1 cellular context compared by ENCODE assay signal in genomic region chr22:37166675-37167066, GRCh38.
TF ChIP-seq lines count a peak whose summit lies in the region.

No MANE protein-coding gene starts in this region.

TF ChIP-seq in K562, 482 proteins besides CTCF, POLR2A, EP300 and RAD21:
- TF ChIP-seq TRIM28 (IDR thresholded peaks at IDR 0.05) (no peak), SMC3 (conservative IDR thresholded peaks at IDR 0.05; ENCODE audit: insufficient read depth, low read depth, low read length) (peak; percentile 73), PKNOX1 (IDR thresholded peaks at IDR 0.05) (0 out of 2 replicates have a peak, but pooled peaks have one; percentile 15), MNT (conservative IDR thresholded peaks at IDR 0.05) (0 out of 4 replicates have a peak, but pooled peaks of 1 of the 2 experiments have one; percentile 10), SNRNP70 (optimal IDR thresholded peaks at IDR 0.05; ENCODE audit: low read depth, low read length) (no peak), MAZ (CRISPR knock-in tag; conservative IDR thresholded peaks at IDR 0.05 in 1 of 2, IDR thresholded peaks at IDR 0.05 in 1 of 2) (0 out of 4 replicates have a peak, but pooled peaks of 1 of the 2 experiments have one; percentile 30), MEIS2 (IDR thresholded peaks at IDR 0.05; ENCODE audit: partially characterized antibody) (peak; percentile 38), GTF2F1 (IDR thresholded peaks at IDR 0.05; ENCODE audit: low read depth, low read length) (no peak), RBM15 (IDR thresholded peaks at IDR 0.05; ENCODE audit: insufficient read depth, low read length) (no peak), HDAC2 (IDR thresholded peaks at IDR 0.05) (0 out of 2 replicates have a peak, but pooled peaks have one; percentile 23), CTBP1 (IDR thresholded peaks at IDR 0.05; ENCODE audit: borderline replicate concordance) (peak; percentile 44; the same call in 1 of the 2 replicates), TFAP4 (CRISPR knock-in tag; IDR thresholded peaks at IDR 0.05; ENCODE audit: borderline replicate concordance) (peak; percentile 45; the same call in 1 of the 2 replicates), ZFP36 (IDR thresholded peaks at IDR 0.05; ENCODE audit: low read depth, low read length, partially characterized antibody) (peak; percentile 74), ZNF696 (CRISPR knock-in tag; conservative IDR thresholded peaks at IDR 0.05) (no peak), ATF3 (IDR thresholded peaks at IDR 0.05) (no peak), ATF3 (CRISPR knock-in tag; conservative IDR thresholded peaks at IDR 0.05) (no peak), HDAC1 (IDR thresholded peaks at IDR 0.05) (0 out of 4 replicates have a peak, but pooled peaks of 1 of the 2 experiments have one; percentile 24), CXXC5 (CRISPR knock-in tag; IDR thresholded peaks at IDR 0.05) (0 out of 2 replicates have a peak, but pooled peaks have one; percentile 16), BCOR (IDR thresholded peaks at IDR 0.05) (peak; percentile 77; the same call in 1 of the 2 replicates), SMARCA5 (IDR thresholded peaks at IDR 0.05) (peak; percentile 59; the same call in 1 of the 2 replicates), TEAD1 (CRISPR knock-in tag; IDR thresholded peaks at IDR 0.05) (no peak), DMBX1 (CRISPR knock-in tag; IDR thresholded peaks at IDR 0.05; ENCODE audit: borderline replicate concordance) (no peak), ZNF263 (CRISPR knock-in tag; IDR thresholded peaks at IDR 0.05; ENCODE audit: borderline replicate concordance) (peak; percentile 37; the same call in 1 of the 2 replicates), SLC30A9 (CRISPR knock-in tag; IDR thresholded peaks at IDR 0.05) (no peak), ZNF140 (CRISPR knock-in tag; IDR thresholded peaks at IDR 0.05) (no peak), STAG1 (CRISPR knock-in tag; IDR thresholded peaks at IDR 0.05; ENCODE audit: borderline replicate concordance) (peak; percentile 57; the same call in 1 of the 2 replicates), USF1 (CRISPR knock-in tag; IDR thresholded peaks at IDR 0.05) (no peak), E2F6 (IDR thresholded peaks at IDR 0.05; ENCODE audit: borderline replicate concordance in 1 of 2, extremely low read depth in 1 of 2, insufficient read depth in 1 of 2, insufficient read length in 1 of 2, low read depth in 1 of 2, low read length in 1 of 2, poor library complexity in 1 of 2, severe bottlenecking in 1 of 2) (peak in 1 of 2 experiments; percentile 37), DEAF1 (CRISPR knock-in tag; IDR thresholded peaks at IDR 0.05) (0 out of 2 replicates have a peak, but pooled peaks have one; percentile 33), CREM (IDR thresholded peaks at IDR 0.05; ENCODE audit: low read depth) (0 out of 2 replicates have a peak, but pooled peaks have one; percentile 5), ZFPM2 (CRISPR knock-in tag; IDR thresholded peaks at IDR 0.05) (no peak), ZFX (CRISPR knock-in tag; IDR thresholded peaks at IDR 0.05) (no peak), SIX5 (IDR thresholded peaks at IDR 0.05; ENCODE audit: borderline replicate concordance in 1 of 2, insufficient read depth in 1 of 2, low read depth in 1 of 2, low read length in 2 of 2) (no peak), PRPF4 (IDR thresholded peaks at IDR 0.05; ENCODE audit: insufficient read depth, low read depth, low read length, poor library complexity, severe bottlenecking) (no peak), ZNF318 (IDR thresholded peaks at IDR 0.05; ENCODE audit: borderline replicate concordance in 1 of 2, low read depth in 1 of 2) (no peak), CREB3L1 (IDR thresholded peaks at IDR 0.05; ENCODE audit: borderline replicate concordance, low read depth) (no peak), RBM25 (IDR thresholded peaks at IDR 0.05; ENCODE audit: low read depth, low read length, severe bottlenecking) (peak; percentile 39), MYC (IDR thresholded peaks at IDR 0.05; ENCODE audit: low read depth, low read length) (peak; percentile 37; the same call in 1 of the 2 replicates), MYC (CRISPR knock-in tag; IDR thresholded peaks at IDR 0.05; ENCODE audit: borderline replicate concordance, low read depth) (no peak), KDM5B (IDR thresholded peaks at IDR 0.05; ENCODE audit: insufficient replicate concordance, low read depth, low read length) (no peak), BHLHE40 (IDR thresholded peaks at IDR 0.05; ENCODE audit: low read length) (peak; percentile 63), KDM2B (CRISPR knock-in tag; IDR thresholded peaks at IDR 0.05) (no peak), L3MBTL2 (IDR thresholded peaks at IDR 0.05) (peak; percentile 48; the same call in 1 of the 2 replicates)
TF ChIP-seq in K562: peak in this region for 22.
